ENCODE assay signal across 8 cellular contexts in genomic region chr18:5570613-5571012, GRCh38. TPM values are rescaled to one million over a fixed set of nuclear protein-coding genes. Genes with fewer than 3 reads are reported as not detected.
DNase-seq lines count a peak whose midpoint lies in the region; ATAC-seq and TF ChIP-seq lines count a peak whose summit lies in the region.
"Not testable (repeated sequence)": the region's sequence is repeated elsewhere in the genome, so short reads cannot be mapped to it uniquely, and the experiment has no call there.

No MANE protein-coding gene starts in this region.

- dilution Hi-C loops in IMR-90 (cut with HindIII; ENCODE audit: low sequenced_read_pairs, unreplicated experiment): not testable (repeated sequence)

- ATAC-seq in IMR-90 (ENCODE audit: low read depth): not testable (repeated sequence)
- ATAC-seq in lower lobe of right lung: peak; percentile 71 to 79

- not testable (repeated sequence) for TF ChIP-seq RAD21 in IMR-90 (IDR thresholded peaks at IDR 0.05; ENCODE audit: low read length)

- H4K5ac ChIP-seq in IMR-90 (ENCODE audit: low read depth, low read length): not testable (repeated sequence)

- not testable (repeated sequence) for H3K9me1 ChIP-seq in IMR-90 (ENCODE audit: insufficient read depth, low read length)

- H3K4me1 ChIP-seq in IMR-90 (ENCODE audit: control insufficient read depth, insufficient read depth, low read length); lower lobe of right lung; transverse colon: not testable (repeated sequence)

- DNase-seq in DMS79 (lab: John Stamatoyannopoulos, UW): peak; percentile 13
- peak; percentile 47 for DNase-seq in IMR-90
- peak; percentile 56 for DNase-seq in NCI-H510A treated with DMSO at 0.1 percent for 48 hours (lab: John Stamatoyannopoulos, UW)
- DNase-seq in SKM-1 treated with dmso at 0.1 percent for 144 hours (lab: John Stamatoyannopoulos, UW; ENCODE audit: unreplicated experiment): peak; percentile 79
- peak; percentile 96 for DNase-seq in choroid plexus epithelial cell (ENCODE audit: low read depth)
- peak; percentile 51 for DNase-seq in glomerular visceral epithelial cell (ENCODE audit: extremely low spot score)
- DNase-seq in lower lobe of right lung: peak; percentile 62
- peak; percentile 21 for DNase-seq in transverse colon

- not testable (repeated sequence) for H3K9me3 ChIP-seq in IMR-90 (ENCODE audit: control insufficient read depth, insufficient read depth, low read length); lower lobe of right lung; transverse colon

- not testable (repeated sequence) for H3K23ac ChIP-seq in IMR-90 (ENCODE audit: low read depth, low read length)

- H3K4me2 ChIP-seq in IMR-90 (ENCODE audit: low read depth, low read length): not testable (repeated sequence)

- H2AK9ac ChIP-seq in IMR-90 (replicated peaks; ENCODE audit: low read depth, low read length, poor library complexity): not testable (repeated sequence)

- not testable (repeated sequence) for BruUV-seq in IMR-90 (replicated peaks; lab: Mats Ljungman, UMichigan)

- H3K27ac ChIP-seq in IMR-90 (ENCODE audit: insufficient read depth, low read length); lower lobe of right lung; transverse colon: not testable (repeated sequence)

- not testable (repeated sequence) for H2BK20ac ChIP-seq in IMR-90 (ENCODE audit: low read depth, low read length)

- not testable (repeated sequence) for H3K9ac ChIP-seq in IMR-90 (ENCODE audit: low read depth, low read length)

- intact Hi-C loops in IMR-90 (cut with micrococcal nuclease); lower lobe of right lung (cut with DNase I); transverse colon (cut with DNase I; ENCODE audit: low total_unique reads): not testable (repeated sequence)

- POLR2A ChIA-PET in IMR-90 (lab: Charles Lee; ENCODE audit: unreplicated experiment): not testable (repeated sequence)

- not testable (repeated sequence) for H3K14ac ChIP-seq in IMR-90 (replicated peaks; ENCODE audit: low read depth, low read length)

- not testable (repeated sequence) for H3K4ac ChIP-seq in IMR-90 (ENCODE audit: low read depth, low read length)

- CTCF ChIA-PET in IMR-90 (lab: Yijun Ruan, JAX): interaction anchor here (0.7 kb wide), 1 partner anchor 471 kb away, joined by 3 read pairs; no protein-coding TSS in a partner anchor

- TF ChIP-seq POLR2A in IMR-90 (IDR thresholded peaks at IDR 0.05; ENCODE audit: low read depth, low read length); transverse colon (IDR thresholded peaks at IDR 0.05): not testable (repeated sequence)

- not testable (repeated sequence) for H3K4me3 ChIP-seq in IMR-90 (ENCODE audit: insufficient read depth, low read depth, low read length); choroid plexus epithelial cell (ENCODE audit: low read depth, low read length); lower lobe of right lung; transverse colon

- H3K36me3 ChIP-seq in IMR-90 (ENCODE audit: control insufficient read depth, insufficient read depth, low read length); lower lobe of right lung; transverse colon: not testable (repeated sequence)

- not testable (repeated sequence) for H3K79me1 ChIP-seq in IMR-90 (ENCODE audit: low read depth in 1 of 2, low read length in 2 of 2)

- H3K18ac ChIP-seq in IMR-90 (ENCODE audit: low read depth, low read length): not testable (repeated sequence)

- H2BK15ac ChIP-seq in IMR-90 (ENCODE audit: low read depth, low read length): not testable (repeated sequence)

- not testable (repeated sequence) for H3K56ac ChIP-seq in IMR-90 (ENCODE audit: extremely low read depth, insufficient read depth, low read length)

- not testable (repeated sequence) for H3K27me3 ChIP-seq in IMR-90 (ENCODE audit: control insufficient read depth, insufficient read depth, low read length); lower lobe of right lung (ENCODE audit: low read depth); transverse colon

- in situ Hi-C loops in IMR-90 (cut with MboI; ENCODE audit: low sequenced_read_pairs); transverse colon (cut with MboI; ENCODE audit: low pct_ligation_motif_present in 1 of 4, low pct_unique_long_range_greater_than_20kb in 1 of 4, low sequenced_read_pairs in 3 of 4): not testable (repeated sequence)

- no CpG with 5 or more reads among the region's 2 CpGs for WGBS in IMR-90 (ENCODE audit: extremely low coverage in 2 of 2, insufficient read length in 1 of 2), 2 experiments
- WGBS in transverse colon (ENCODE audit: low coverage in 1 of 2), 2 donors: 27 to 33% methylated on average over 2 of the region's 2 CpGs

- TF ChIP-seq CTCF in IMR-90 (conservative IDR thresholded peaks at IDR 0.05; ENCODE audit: low read depth, low read length); choroid plexus epithelial cell (conservative IDR thresholded peaks at IDR 0.05; ENCODE audit: low read depth, low read length); lower lobe of right lung (IDR thresholded peaks at IDR 0.05); transverse colon (IDR thresholded peaks at IDR 0.05): not testable (repeated sequence)

- H2AFZ ChIP-seq in IMR-90 (replicated peaks; ENCODE audit: low read length, poor library complexity): not testable (repeated sequence)

- not testable (repeated sequence) for H4K20me1 ChIP-seq in IMR-90 (ENCODE audit: insufficient read depth, low read length)

- H2AK5ac ChIP-seq in IMR-90 (ENCODE audit: low read depth, low read length): not testable (repeated sequence)

- H2BK5ac ChIP-seq in IMR-90 (ENCODE audit: low read depth, low read length, poor library complexity, severe bottlenecking): not testable (repeated sequence)

- not testable (repeated sequence) for TF ChIP-seq EP300 in transverse colon (IDR thresholded peaks at IDR 0.05; ENCODE audit: low read depth)

- H4K91ac ChIP-seq in IMR-90 (ENCODE audit: insufficient read depth, low read depth, low read length): not testable (repeated sequence)

- H2BK120ac ChIP-seq in IMR-90 (ENCODE audit: low read depth, low read length): not testable (repeated sequence)

- H4K8ac ChIP-seq in IMR-90 (ENCODE audit: low read depth in 2 of 2, low read length in 2 of 2): not testable (repeated sequence)

RNA-seq across cellular contexts. Expression of gene EPB41L3, which starts 26.8 kb away (rescaled TPM):
- total RNA-seq in IMR-90 (2012; rRNA removed): 70.3 and 90.5 TPM in 2 replicates
- polyA plus RNA-seq in IMR-90 (2012; rRNA removed): 36.6 and 39.9 TPM in 2 replicates
- 22.8 and 27.2 TPM in 2 replicates for polyA plus RNA-seq in IMR-90 (2012; cell fraction: cytosol; rRNA removed)
- 18.8 and 44.4 TPM in 2 replicates for polyA plus RNA-seq in IMR-90 (2012; cell fraction: nucleus; rRNA removed; ENCODE audit: low replicate concordance)
- total RNA-seq in lower lobe of right lung: 72.5 TPM
- total RNA-seq in transverse colon: 100 to 1,000 TPM in 3 of 4 donors, 10 to 100 TPM in 1; 97.3 to 403 (median 134) TPM

Comparison
In these comparisons a context has a peak if more than half of its experiments do, and no peak if none do; other contexts are left out.
1. DNase-seq: peak in every context shown above with its lines; median percentile 96 in choroid plexus epithelial cell; 79 in SKM-1 treated with dmso at 0.1 percent for 144 hours; 62 in lower lobe of right lung; 56 in NCI-H510A treated with DMSO at 0.1 percent for 48 hours; 51 in glomerular visceral epithelial cell; 47 in IMR-90; 21 in transverse colon; 13 in DMS79.